8 cellular contexts compared by ENCODE assay signal in the genomic region with DNA sequence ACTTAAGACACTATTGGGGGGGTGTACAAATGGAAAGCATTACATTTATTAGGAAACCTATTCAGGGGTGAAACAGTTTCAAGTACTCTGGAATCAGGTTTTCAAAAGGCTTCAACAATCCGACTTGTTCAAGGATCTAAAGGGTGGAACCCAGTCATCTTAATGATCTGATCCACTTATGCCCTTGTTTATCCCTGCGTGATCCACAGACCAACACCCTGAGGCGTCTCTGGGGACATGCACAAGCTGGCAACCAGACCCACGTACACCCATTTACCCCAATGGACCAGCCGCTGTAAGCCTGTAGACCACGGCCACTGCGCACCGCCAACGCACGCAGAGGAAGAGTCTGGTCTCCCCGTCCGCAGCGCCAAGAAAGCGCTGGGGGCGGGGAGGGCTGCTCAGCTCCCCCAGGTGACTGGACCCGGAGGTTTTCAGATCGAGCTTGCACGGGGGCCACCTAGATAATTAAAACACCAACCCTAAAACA. TPM values are rescaled to one million over a fixed set of nuclear protein-coding genes. Genes with fewer than 3 reads are reported as not detected.
DNase-seq lines count a peak whose midpoint lies in the region; FAIRE-seq and TF ChIP-seq lines count a peak whose summit lies in the region.

No MANE protein-coding gene starts in this region.

- FAIRE-seq in small intestine (lab: Jason Lieb, UNC): no peak

- H3K9ac ChIP-seq in HUES64 (ENCODE audit: low read depth, low read length): peak overlapping the region; percentile 99

- POLR2A ChIA-PET in AG04449 (lab: Yijun Ruan, JAX): interaction anchor here (0.6 to 2.6 kb wide), 2 partner anchors 12 to 411 kb away, joined by 3 to 15 read pairs; no protein-coding TSS in a partner anchor

- peaks cover 84% of the 10 kb centered on the region for H3K36me3 Mint-ChIP-seq in activated T-helper 2 cell treated with anti-CD3 and anti-CD28 coated beads, Interferon-gamma antibody, Interleukin-2, Interleukin-4, amounts not matched to agents 10 μg/mL and 5 μg/mL and 100 μg/mL, durations not matched to agents 14 hours and 24 hours and 36 hours (ENCODE audit: low read depth)

- H3K27me3 ChIP-seq in HUES64 (ENCODE audit: insufficient read depth, low read length) (no peaks in the 10 kb centered on the region), iPS DF 6.9 (ENCODE audit: control insufficient read depth, insufficient read depth, low read length) (no peaks in the 10 kb centered on the region), small intestine (ENCODE audit: control insufficient read depth in 2 of 2, insufficient read depth in 2 of 2, low read length in 2 of 2) (no peaks in the 10 kb centered on the region), MG63 (no peaks in the 10 kb centered on the region)

- H3K27ac ChIP-seq in HUES64 (ENCODE audit: low read depth, low read length) (peak overlapping the region; percentile 99), iPS DF 6.9 (ENCODE audit: low read length) (no peak overlapping the region), small intestine (ENCODE audit: low read depth in 1 of 2, low read length in 1 of 2) (peak overlapping the region; percentile 99 to 100)

- CTCF ChIA-PET in AG04449 (lab: Yijun Ruan, JAX): interaction anchor here (1.0 kb wide), 1 partner anchor 66 kb away, joined by 3 read pairs; no protein-coding TSS in a partner anchor

- H3K4me1 ChIP-seq in HUES64 (ENCODE audit: insufficient read depth, low read length): peaks cover 33% of the 10 kb centered on the region
- H3K4me1 ChIP-seq in iPS DF 6.9 (ENCODE audit: control insufficient read depth, insufficient read depth, low read length): peaks cover 3% of the 10 kb centered on the region
- peaks cover 6 to 26% of the 10 kb centered on the region in 2 donors for H3K4me1 ChIP-seq in small intestine (ENCODE audit: control insufficient read depth in 2 of 2, insufficient read depth in 1 of 2, low read depth in 1 of 2, low read length in 1 of 2)

- TF ChIP-seq CTCF in AG04449 (IDR thresholded peaks at IDR 0.05; ENCODE audit: insufficient read depth, low read length, missing control alignments): no peak

- H3K36me3 ChIP-seq in HUES64 (ENCODE audit: insufficient read depth, low read length): peaks cover 68% of the 10 kb centered on the region
- peaks cover 23% of the 10 kb centered on the region; the same call in 1 of the 2 replicates for H3K36me3 ChIP-seq in iPS DF 6.9 (ENCODE audit: control insufficient read depth, insufficient read depth, low read length)
- H3K36me3 ChIP-seq in small intestine (ENCODE audit: control insufficient read depth in 2 of 2, insufficient read depth in 2 of 2, low read length in 2 of 2): peaks cover 19 to 23% of the 10 kb centered on the region in 2 donors
- peaks cover 93% of the 10 kb centered on the region for H3K36me3 ChIP-seq in MG63

- intact Hi-C loops in activated T-helper 2 cell treated with anti-CD3 and anti-CD28 coated beads, Interferon-gamma antibody, Interleukin-2, Interleukin-4, amounts not matched to agents 10 μg/mL and 5 μg/mL and 100 μg/mL, durations not matched to agents 14 hours and 24 hours and 36 hours (cut with micrococcal nuclease): loop anchor here (2.0 to 5.0 kb wide), 3 partner anchors 41 to 253 kb away; a partner anchor contains a TSS

- H3K27ac Mint-ChIP-seq in activated T-helper 2 cell treated with anti-CD3 and anti-CD28 coated beads, Interferon-gamma antibody, Interleukin-2, Interleukin-4, amounts not matched to agents 10 μg/mL and 5 μg/mL and 100 μg/mL, durations not matched to agents 14 hours and 24 hours and 36 hours: peak overlapping the region; percentile 86

- H3K4me3 Mint-ChIP-seq in activated T-helper 2 cell treated with anti-CD3 and anti-CD28 coated beads, Interferon-gamma antibody, Interleukin-2, Interleukin-4, amounts not matched to agents 10 μg/mL and 5 μg/mL and 100 μg/mL, durations not matched to agents 14 hours and 24 hours and 36 hours (ENCODE audit: low read depth): peak overlapping the region; percentile 85

- WGBS in HUES64: 2% methylated on average over 18 of the region's 18 CpGs
- no CpG with 5 or more reads among the region's 18 CpGs for WGBS in iPS DF 6.9 (ENCODE audit: insufficient coverage, insufficient read length)
- 2 to 9% (median 5%) methylated on average over 18 of the region's 18 CpGs for WGBS in small intestine, 3 donors

- H3K4me3 ChIP-seq in AG04449 (ENCODE audit: low read depth, low read length) (peak overlapping the region; percentile 64), HUES64 (ENCODE audit: low read length) (peak overlapping the region; percentile 95), iPS DF 6.9 (ENCODE audit: low read length) (peak overlapping the region; percentile 88; the same call in 1 of the 2 replicates), small intestine (ENCODE audit: low read depth in 1 of 2, low read length in 2 of 2) (peak overlapping the region; percentile 66 to 77), MG63 (no peak overlapping the region)

- no peaks in the 10 kb centered on the region for H3K9me3 Mint-ChIP-seq in activated T-helper 2 cell treated with anti-CD3 and anti-CD28 coated beads, Interferon-gamma antibody, Interleukin-2, Interleukin-4, amounts not matched to agents 10 μg/mL and 5 μg/mL and 100 μg/mL, durations not matched to agents 14 hours and 24 hours and 36 hours

- H3K9me3 ChIP-seq in HUES64 (ENCODE audit: insufficient read depth, low read depth, low read length) (no peaks in the 10 kb centered on the region), iPS DF 6.9 (ENCODE audit: control insufficient read depth, insufficient read depth, low read length) (no peaks in the 10 kb centered on the region), small intestine (ENCODE audit: control insufficient read depth, low read depth) (no peaks in the 10 kb centered on the region), MG63 (no peaks in the 10 kb centered on the region)

- DNase-seq in AG04449 (ENCODE audit: low read depth, low spot score): no peak
- DNase-seq in activated T-helper 2 cell treated with anti-CD3 and anti-CD28 coated beads, Interferon-gamma antibody, Interleukin-2, Interleukin-4, amounts not matched to agents 10 μg/mL and 5 μg/mL and 100 μg/mL, durations not matched to agents 14 hours and 24 hours and 36 hours (ENCODE audit: low spot score): no peak
- no peak for DNase-seq in iPS DF 6.9 (ENCODE audit: low read depth, low spot score)
- no peak for DNase-seq in small intestine
- DNase-seq in SHP77 treated with DMSO at 0.1 percent for 48 hours (lab: John Stamatoyannopoulos, UW): no peak
- no peak for DNase-seq in DMS 273 (lab: John Stamatoyannopoulos, UW; ENCODE audit: unreplicated experiment)
- DNase-seq in MG63: no peak

- H3K4me1 Mint-ChIP-seq in activated T-helper 2 cell treated with anti-CD3 and anti-CD28 coated beads, Interferon-gamma antibody, Interleukin-2, Interleukin-4, amounts not matched to agents 10 μg/mL and 5 μg/mL and 100 μg/mL, durations not matched to agents 14 hours and 24 hours and 36 hours (ENCODE audit: low read depth): peaks cover 54% of the 10 kb centered on the region

- H3K27me3 Mint-ChIP-seq in activated T-helper 2 cell treated with anti-CD3 and anti-CD28 coated beads, Interferon-gamma antibody, Interleukin-2, Interleukin-4, amounts not matched to agents 10 μg/mL and 5 μg/mL and 100 μg/mL, durations not matched to agents 14 hours and 24 hours and 36 hours (ENCODE audit: low read depth): no peaks in the 10 kb centered on the region

RNA-seq across cellular contexts. Expression of a gene that starts 13.4 kb away (rescaled TPM):
- polyA plus RNA-seq in HUES64 (2013, experiment 1 of 2): 295 TPM
- polyA plus RNA-seq in HUES64 (2013, experiment 2 of 2): 272 TPM
- total RNA-seq in activated T-helper 2 cell treated with anti-CD3 and anti-CD28 coated beads, Interferon-gamma antibody, Interleukin-2, Interleukin-4, amounts not matched to agents 10 μg/mL and 5 μg/mL and 100 μg/mL, durations not matched to agents 14 hours and 24 hours and 36 hours: 503 and 520 TPM in 2 replicates
- polyA plus RNA-seq in small intestine: 100 to 1,000 TPM; 138 to 194 (median 158) TPM
- total RNA-seq in MG63 (2014; rRNA removed; shearing (Covaris generic); ENCODE audit: low replicate concordance): 286 and 294 TPM in 2 replicates

RNA-seq across cellular contexts. Expression of a gene that starts 24.2 kb away (rescaled TPM):
- not detected for polyA plus RNA-seq in HUES64 (2013, experiment 1 of 2)
- polyA plus RNA-seq in HUES64 (2013, experiment 2 of 2): not detected
- not detected in 2 replicates for total RNA-seq in activated T-helper 2 cell treated with anti-CD3 and anti-CD28 coated beads, Interferon-gamma antibody, Interleukin-2, Interleukin-4, amounts not matched to agents 10 μg/mL and 5 μg/mL and 100 μg/mL, durations not matched to agents 14 hours and 24 hours and 36 hours
- polyA plus RNA-seq in small intestine: under 1 TPM in 1 of 3 donors, not detected in 2; 0.10 TPM
- not detected in 2 replicates for total RNA-seq in MG63 (2014; rRNA removed; shearing (Covaris generic); ENCODE audit: low replicate concordance)

RNA-seq across cellular contexts. Expression of a gene that starts 41.3 kb away (rescaled TPM):
- 1.7 TPM for polyA plus RNA-seq in HUES64 (2013, experiment 1 of 2)
- 2.5 TPM for polyA plus RNA-seq in HUES64 (2013, experiment 2 of 2)
- 2.0 and 2.2 TPM in 2 replicates for total RNA-seq in activated T-helper 2 cell treated with anti-CD3 and anti-CD28 coated beads, Interferon-gamma antibody, Interleukin-2, Interleukin-4, amounts not matched to agents 10 μg/mL and 5 μg/mL and 100 μg/mL, durations not matched to agents 14 hours and 24 hours and 36 hours
- polyA plus RNA-seq in small intestine: 10 to 100 TPM in 2 of 3 donors, 1 to 10 TPM in 1; 5.0 to 17.4 (median 11.3) TPM
- total RNA-seq in MG63 (2014; rRNA removed; shearing (Covaris generic); ENCODE audit: low replicate concordance): 1.3 and 5.4 TPM in 2 replicates
